ENCODE assay signal across 1 cellular context in genomic region chr14:58354817-58355216, GRCh38.
TF ChIP-seq lines count a peak whose summit lies in the region.

No MANE protein-coding gene starts in this region.

TF ChIP-seq in WTC11, 78 proteins besides CTCF, POLR2A, EP300 and RAD21 (continued from another document):
- TF ChIP-seq AR (CRISPR knock-in tag; IDR thresholded peaks at IDR 0.05) (no peak), OVOL2 (CRISPR knock-in tag; IDR thresholded peaks at IDR 0.05; ENCODE audit: borderline replicate concordance) (no peak), ESRRA (CRISPR knock-in tag; IDR thresholded peaks at IDR 0.05; ENCODE audit: borderline replicate concordance) (no peak), NFYB (CRISPR knock-in tag; conservative IDR thresholded peaks at IDR 0.05; ENCODE audit: low read depth) (no peak), FOXJ3 (CRISPR knock-in tag; IDR thresholded peaks at IDR 0.05; ENCODE audit: borderline replicate concordance) (no peak), ZNF121 (CRISPR knock-in tag; IDR thresholded peaks at IDR 0.05) (no peak), ZNF671 (CRISPR knock-in tag; IDR thresholded peaks at IDR 0.05) (no peak), NR2C2 (CRISPR knock-in tag; IDR thresholded peaks at IDR 0.05) (no peak), NFATC4 (CRISPR knock-in tag; IDR thresholded peaks at IDR 0.05) (no peak), SMAD3 (CRISPR knock-in tag; IDR thresholded peaks at IDR 0.05; ENCODE audit: borderline replicate concordance) (no peak)
- TF ChIP-seq, protein P1, sequence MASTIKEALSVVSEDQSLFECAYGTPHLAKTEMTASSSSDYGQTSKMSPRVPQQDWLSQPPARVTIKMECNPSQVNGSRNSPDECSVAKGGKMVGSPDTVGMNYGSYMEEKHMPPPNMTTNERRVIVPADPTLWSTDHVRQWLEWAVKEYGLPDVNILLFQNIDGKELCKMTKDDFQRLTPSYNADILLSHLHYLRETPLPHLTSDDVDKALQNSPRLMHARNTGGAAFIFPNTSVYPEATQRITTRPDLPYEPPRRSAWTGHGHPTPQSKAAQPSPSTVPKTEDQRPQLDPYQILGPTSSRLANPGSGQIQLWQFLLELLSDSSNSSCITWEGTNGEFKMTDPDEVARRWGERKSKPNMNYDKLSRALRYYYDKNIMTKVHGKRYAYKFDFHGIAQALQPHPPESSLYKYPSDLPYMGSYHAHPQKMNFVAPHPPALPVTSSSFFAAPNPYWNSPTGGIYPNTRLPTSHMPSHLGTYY (CRISPR knock-in tag; IDR thresholded peaks at IDR 0.05), result no peak
